ENCODE assay signal across 18 cellular contexts in the genomic region with DNA sequence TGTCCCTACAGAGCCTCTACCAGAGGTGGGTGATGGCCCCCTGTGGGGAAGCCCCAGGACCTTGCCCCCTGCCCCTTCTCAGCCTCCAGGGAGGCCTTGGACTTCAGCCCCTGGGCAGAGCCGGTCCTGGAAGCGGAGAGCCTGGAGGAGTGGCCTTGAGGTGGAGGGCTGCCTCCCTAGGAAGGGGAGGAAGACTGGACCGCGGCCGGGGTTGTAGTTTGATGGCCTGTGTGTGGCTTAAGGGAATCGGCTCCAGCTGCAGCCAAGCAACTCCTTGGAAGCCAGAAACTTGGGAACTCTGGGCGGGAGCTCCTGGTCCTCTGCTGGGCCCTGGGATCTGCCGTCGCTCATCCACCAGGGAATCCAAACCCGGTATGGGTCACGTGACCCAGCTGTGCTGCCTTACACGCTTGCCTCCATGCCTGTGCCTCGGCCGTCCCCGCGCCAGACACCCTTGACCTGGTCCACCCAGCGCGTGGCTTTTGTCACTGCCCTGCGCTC. TPM values are rescaled to one million over a fixed set of nuclear protein-coding genes. Genes with fewer than 3 reads are reported as not detected.
A peak's percentile ranks its signal among the peaks of the same experiment; 100 is the strongest.
DNase-seq lines count a peak whose midpoint lies in the region; ATAC-seq lines count a peak whose summit lies in the region.
"Had no signal": no experiment of that assay in that cellular context is flagged by ENCODE, and none has a peak within 500 bp of the region (broad histone marks: within the 10 kb centered on the region; RNA-seq: fewer than 3 reads in every experiment).

No MANE protein-coding gene starts in this region.

- H3K4me3 ChIP-seq in BLaER1 treated with 17β-estradiol and CSF1 and Interleukin-3, amounts not matched to agents 10 nM and 100 nM, result peak overlapping the region in 5 of 10 experiments; percentile 16 to 43 (median 25); a peak in 7 of 20 replicates
- no peak overlapping the region for H3K4me3 ChIP-seq in adipocyte (ENCODE audit: low read length)
- no peak overlapping the region for H3K4me3 ChIP-seq in CD4-positive, alpha-beta memory T cell (ENCODE audit: low read length in 2 of 2)

- intact Hi-C loops in sciatic nerve (cut with DNase I), result loop anchor here (5.0 kb wide), 1 partner anchor 1122 kb away; no protein-coding TSS in a partner anchor
- intact Hi-C loops in CD4-positive, alpha-beta memory T cell (cut with micrococcal nuclease), result no loop called here

- ATAC-seq in sciatic nerve, result peak; percentile 54
- no peak for ATAC-seq in HG03097 (IDR thresholded peaks at IDR 0.05; ENCODE audit: low FRiP score, unreplicated experiment)
- no peak for ATAC-seq in HG02970 (IDR thresholded peaks at IDR 0.05; ENCODE audit: low FRiP score, unreplicated experiment)
- ATAC-seq: Panc1 had no signal

- peak overlapping the region in 3 of 7 donors; percentile 31 to 57 (median 56) for H3K27ac Mint-ChIP-seq in CD4-positive, alpha-beta memory T cell
- H3K27ac Mint-ChIP-seq: activated CD4-positive, alpha-beta T cell treated with anti-CD3 and anti-CD28 coated beads, Interleukin-2, amount 10 ng/mL, durations not matched to agents 7 days and 5 days; activated T-helper 1 cell treated with anti-CD3 and anti-CD28 coated beads, Interleukin-12 subunit alpha, Interleukin-12 subunit beta, Interleukin-2, Interleukin-4 antibody, amounts not matched to agents 30 ng/mL and 10 ng/mL and 1 ng/mL, durations not matched to agents 14 hours and 24 hours and 36 hours; IgD-negative memory B cell; nephron progenitor cell; T-helper 2 cell treated with Interferon-gamma antibody and Interleukin-4, amounts not matched to agents 5 μg/mL and 100 μg/mL, for 36 hours had no signal

- H3K27ac ChIP-seq in BLaER1 treated with 17β-estradiol and CSF1 and Interleukin-3, amounts not matched to agents 10 nM and 100 nM, result peak overlapping the region in 9 of 11 experiments; percentile 61 to 82 (median 75); a peak in 18 of 22 replicates
- no peak overlapping the region for H3K27ac ChIP-seq in CD4-positive, alpha-beta memory T cell (ENCODE audit: low read depth, low read length)

- peaks cover 19 to 96% (median 41%) of the 10 kb centered on the region in 11 experiments; a peak in 21 of 22 replicates for H3K36me3 ChIP-seq in BLaER1 treated with 17β-estradiol and CSF1 and Interleukin-3, amounts not matched to agents 10 nM and 100 nM
- H3K36me3 ChIP-seq in adipocyte (ENCODE audit: control insufficient read depth, insufficient read depth, low read length, severe bottlenecking), result peaks cover 40% of the 10 kb centered on the region
- H3K36me3 ChIP-seq in CD4-positive, alpha-beta memory T cell (ENCODE audit: insufficient read depth, low read length), result peaks cover 4% of the 10 kb centered on the region

- H3K9me3 Mint-ChIP-seq in CD4-positive, alpha-beta memory T cell, result no peaks in the 10 kb centered on the region
- H3K9me3 Mint-ChIP-seq: activated T-helper 1 cell treated with anti-CD3 and anti-CD28 coated beads, Interleukin-12 subunit alpha, Interleukin-12 subunit beta, Interleukin-2, Interleukin-4 antibody, amounts not matched to agents 30 ng/mL and 10 ng/mL and 1 ng/mL, durations not matched to agents 14 hours and 24 hours and 36 hours; IgD-negative memory B cell; nephron progenitor cell; T-helper 2 cell treated with Interferon-gamma antibody and Interleukin-4, amounts not matched to agents 5 μg/mL and 100 μg/mL, for 36 hours had no signal

- POLR2A ChIA-PET in CD4-positive, alpha-beta memory T cell (lab: Charles Lee; ENCODE audit: partially characterized antibody), result no interaction called here

- DNase-seq in adipocyte (ENCODE audit: low read depth), result no peak
- peak; percentile 47 for DNase-seq in left kidney (ENCODE audit: low read depth, low spot score)
- DNase-seq in sciatic nerve (ENCODE audit: low spot score), result no peak
- no peak for DNase-seq in stimulated activated CD8-positive, alpha-beta memory T cell treated with anti-CD3 and anti-CD28 coated beads, Interleukin-4, amount 100 ng/mL, for 48 hours
- DNase-seq in CD4-positive, alpha-beta memory T cell, result no peak
- DNase-seq: activated CD4-positive, alpha-beta T cell treated with anti-CD3 and anti-CD28 coated beads, Interleukin-2, amount 10 ng/mL, durations not matched to agents 7 days and 5 days; islet precursor cell; NCI-H1105 treated with DMSO at 0.1 percent for 48 hours; NCI-H524 treated with DMSO at 0.1 percent for 48 hours; nephron progenitor cell; stimulated activated CD4-positive, alpha-beta T cell treated with anti-CD3 and anti-CD28 coated beads, Interleukin-12 subunit alpha, Interleukin-12 subunit beta, amount 100 ng/mL, for 4 hours had no signal

- no peaks in the 10 kb centered on the region for H3K27me3 Mint-ChIP-seq in CD4-positive, alpha-beta memory T cell
- H3K27me3 Mint-ChIP-seq: activated CD4-positive, alpha-beta T cell treated with anti-CD3 and anti-CD28 coated beads, Interleukin-2, amount 10 ng/mL, durations not matched to agents 7 days and 5 days; IgD-negative memory B cell had no signal

- H3K4me1 Mint-ChIP-seq in CD4-positive, alpha-beta memory T cell, result no peaks in the 10 kb centered on the region
- H3K4me1 Mint-ChIP-seq: activated CD4-positive, alpha-beta T cell treated with anti-CD3 and anti-CD28 coated beads, Interleukin-2, amount 10 ng/mL, durations not matched to agents 7 days and 5 days had no signal

- H3K36me3 Mint-ChIP-seq in CD4-positive, alpha-beta memory T cell, result peaks cover 11 to 27% of the 10 kb centered on the region in 2 donors
- H3K36me3 Mint-ChIP-seq: IgD-negative memory B cell had no signal

- peak overlapping the region; percentile 45 to 77 (median 60); a peak in 20 of 22 replicates for H3K9ac ChIP-seq in BLaER1 treated with 17β-estradiol and CSF1 and Interleukin-3, amounts not matched to agents 10 nM and 100 nM
- H3K9ac ChIP-seq in adipocyte (ENCODE audit: low read length), result peak overlapping the region; percentile 26

- H3K4me2 ChIP-seq in BLaER1 treated with 17β-estradiol and CSF1 and Interleukin-3, amounts not matched to agents 10 nM and 100 nM, result peak overlapping the region; percentile 82 to 97 (median 92)

- CTCF ChIA-PET in CD4-positive, alpha-beta memory T cell (lab: Charles Lee; ENCODE audit: partially characterized antibody), result no interaction called here

- H4K20me1 ChIP-seq in BLaER1 treated with 17β-estradiol and CSF1 and Interleukin-3, amounts not matched to agents 10 nM and 100 nM, result peaks cover 35 to 100% (median 84%) of the 10 kb centered on the region in 11 experiments

- H3K4me1 ChIP-seq in BLaER1 treated with 17β-estradiol and CSF1 and Interleukin-3, amounts not matched to agents 10 nM and 100 nM, result peaks cover 37 to 61% (median 48%) of the 10 kb centered on the region in 10 experiments
- H3K4me1 ChIP-seq in adipocyte (ENCODE audit: control insufficient read depth, insufficient read depth, low read length), result peaks cover 16% of the 10 kb centered on the region
- no peaks in the 10 kb centered on the region for H3K4me1 ChIP-seq in CD4-positive, alpha-beta memory T cell (ENCODE audit: insufficient read depth, low read length)

- no peaks in the 10 kb centered on the region for H3K9me3 ChIP-seq in BLaER1 treated with 17β-estradiol and CSF1 and Interleukin-3, amounts not matched to agents 10 nM and 100 nM (replicated peaks in 1 of 11)
- H3K9me3 ChIP-seq in adipocyte (ENCODE audit: control insufficient read depth, low read length), result no peaks in the 10 kb centered on the region
- H3K9me3 ChIP-seq in CD4-positive, alpha-beta memory T cell (ENCODE audit: control insufficient read depth in 1 of 2, low read length in 2 of 2), result no peaks in the 10 kb centered on the region

- no peaks in the 10 kb centered on the region for H3K27me3 ChIP-seq in BLaER1 treated with 17β-estradiol and CSF1 and Interleukin-3, amounts not matched to agents 10 nM and 100 nM
- no peaks in the 10 kb centered on the region for H3K27me3 ChIP-seq in adipocyte (replicated peaks; ENCODE audit: control insufficient read depth, insufficient read depth, low read length)
- no peaks in the 10 kb centered on the region for H3K27me3 ChIP-seq in CD4-positive, alpha-beta memory T cell (ENCODE audit: insufficient read depth, low read length)

- no peak overlapping the region for H3K4me3 Mint-ChIP-seq in CD4-positive, alpha-beta memory T cell
- H3K4me3 Mint-ChIP-seq: activated CD4-positive, alpha-beta T cell treated with anti-CD3 and anti-CD28 coated beads, Interleukin-2, amount 10 ng/mL, durations not matched to agents 7 days and 5 days; activated T-helper 1 cell treated with anti-CD3 and anti-CD28 coated beads, Interleukin-12 subunit alpha, Interleukin-12 subunit beta, Interleukin-2, Interleukin-4 antibody, amounts not matched to agents 30 ng/mL and 10 ng/mL and 1 ng/mL, durations not matched to agents 14 hours and 24 hours and 36 hours; IgD-negative memory B cell; nephron progenitor cell; T-helper 2 cell treated with Interferon-gamma antibody and Interleukin-4, amounts not matched to agents 5 μg/mL and 100 μg/mL, for 36 hours had no signal

RNA-seq across cellular contexts. Expression of a gene that starts 23.6 kb away (rescaled TPM):
- total RNA-seq in sciatic nerve, result 17.3 TPM
- total RNA-seq in CD4-positive, alpha-beta memory T cell, result under 1 TPM in 1 of 2 experiments, not detected in 1; 0.67 TPM
- polyA plus RNA-seq in CD4-positive, alpha-beta memory T cell, result not detected
- polyA plus RNA-seq: IgD-negative memory B cell had no signal

RNA-seq across cellular contexts. Expression of a gene that starts 26.8 kb away (rescaled TPM):
- total RNA-seq in sciatic nerve, result 33.7 TPM
- 10 to 100 TPM; 45.9 to 46.5 TPM for total RNA-seq in CD4-positive, alpha-beta memory T cell
- polyA plus RNA-seq in CD4-positive, alpha-beta memory T cell, result 10 to 100 TPM; 45.1 to 74.0 TPM

Comparison
In these comparisons a context has a peak if more than half of its experiments do, and no peak if none do; other contexts are left out.
1. RNA of a gene that starts 23.6 kb away (total RNA-seq): 17.3 TPM in sciatic nerve (single experiment); 0.67 TPM in CD4-positive, alpha-beta memory T cell; every median in the first group is over 10 times any median in the second.